In the genomic region with DNA sequence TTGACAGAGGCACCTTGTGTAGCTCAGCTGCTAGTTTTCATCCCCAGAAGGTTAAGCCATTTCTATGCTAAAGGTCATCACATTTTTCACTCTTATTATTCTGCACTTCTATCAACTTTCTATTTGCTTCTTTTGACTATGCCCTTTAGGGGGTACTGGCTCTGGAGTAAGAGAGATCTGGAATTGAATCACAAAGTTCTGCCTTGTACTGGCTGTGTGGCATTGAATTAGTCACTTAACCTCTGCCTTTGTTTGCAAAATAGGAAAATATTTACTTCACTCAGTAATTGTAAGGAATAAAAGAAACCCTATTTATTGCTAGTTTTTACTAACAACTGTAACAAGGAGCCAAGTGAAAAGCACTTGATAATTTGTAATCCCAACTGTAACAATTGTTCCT, we compare ENCODE assay signal across 21 cellular contexts.
"Had no signal": no experiment of that assay in that cellular context is flagged by ENCODE, and none has a peak within 500 bp of the region (broad histone marks: within the 10 kb centered on the region; RNA-seq: fewer than 3 reads in every experiment).

No MANE protein-coding gene starts in this region.

- H3K27ac Mint-ChIP-seq: activated naive CD8-positive, alpha-beta T cell treated with anti-CD3 and anti-CD28 coated beads, Interleukin-2, amount 50 U/mL, for 24 hours; dendritic cell treated with granulocyte-macrophage colony-stimulating factor and Interleukin-4, amounts not matched to agents 40 ng/mL and 50 ng/mL, for 4 days; naive thymus-derived CD8-positive, alpha-beta T cell had no signal

- H3K27me3 ChIP-seq: breast epithelium, gastroesophageal sphincter, left lung, tibial nerve had no signal

- ATAC-seq: activated naive CD8-positive, alpha-beta T cell treated with anti-CD3 and anti-CD28 coated beads, Interleukin-2, amount 50 U/mL, for 24 hours; gastroesophageal sphincter; left lung; mucosa of descending colon; naive thymus-derived CD8-positive, alpha-beta T cell had no signal

- H2AFZ ChIP-seq: parathyroid adenoma had no signal

- H3K4me3 Mint-ChIP-seq: activated naive CD8-positive, alpha-beta T cell treated with anti-CD3 and anti-CD28 coated beads, Interleukin-2, amount 50 U/mL, for 24 hours; dendritic cell treated with granulocyte-macrophage colony-stimulating factor and Interleukin-4, amounts not matched to agents 40 ng/mL and 50 ng/mL, for 4 days; naive thymus-derived CD8-positive, alpha-beta T cell had no signal

- H3K27me3 Mint-ChIP-seq: dendritic cell treated with granulocyte-macrophage colony-stimulating factor and Interleukin-4, amounts not matched to agents 40 ng/mL and 50 ng/mL, for 4 days had no signal

- H3K36me3 ChIP-seq: breast epithelium, gastroesophageal sphincter, left lung, tibial nerve had no signal

- H3K4me3 ChIP-seq: breast epithelium, gastroesophageal sphincter, left lung, mucosa of descending colon, tibial nerve had no signal

- FAIRE-seq: keratinocyte had no signal

- H3K9me3 ChIP-seq: mucosa of descending colon had no signal

- H3K4me1 Mint-ChIP-seq: activated naive CD8-positive, alpha-beta T cell treated with anti-CD3 and anti-CD28 coated beads, Interleukin-2, amount 50 U/mL, for 24 hours; naive thymus-derived CD8-positive, alpha-beta T cell had no signal

- H3K4me1 ChIP-seq: breast epithelium, gastroesophageal sphincter, left lung, tibial nerve had no signal

- H3K27ac ChIP-seq: breast epithelium, gastroesophageal sphincter, left lung, parathyroid adenoma, tibial nerve had no signal

- DNase-seq: activated CD4-positive, alpha-beta T cell treated with anti-CD3 and anti-CD28 coated beads for 1 hour; activated CD4-positive, alpha-beta T cell treated with anti-CD3 and anti-CD28 coated beads, Interleukin-2, amount 50 U/mL, for 4 hours; activated naive CD4-positive, alpha-beta T cell treated with Interleukin-2 at 50 U/mL for 16 hours; activated naive CD8-positive, alpha-beta T cell treated with anti-CD3 and anti-CD28 coated beads, Interleukin-2, amount 50 U/mL, for 24 hours; activated T-cell treated with anti-CD3 and anti-CD28 coated beads for 4 hours; aorta; cerebellar nuclear complex; effector memory CD4-positive, alpha-beta T cell; left lung; mucosa of descending colon; naive thymus-derived CD8-positive, alpha-beta T cell; stimulated activated CD4-positive, alpha-beta T cell treated with anti-CD3 and anti-CD28 coated beads, Interleukin-4, amount 100 ng/mL, for 1 hour; stimulated activated naive CD4-positive, alpha-beta T cell treated with Interleukin-2 at 50 U/mL for 16 hours; substantia nigra; T-helper 9 cell had no signal

- H3K79me2 ChIP-seq: parathyroid adenoma had no signal
